In the genomic region with DNA sequence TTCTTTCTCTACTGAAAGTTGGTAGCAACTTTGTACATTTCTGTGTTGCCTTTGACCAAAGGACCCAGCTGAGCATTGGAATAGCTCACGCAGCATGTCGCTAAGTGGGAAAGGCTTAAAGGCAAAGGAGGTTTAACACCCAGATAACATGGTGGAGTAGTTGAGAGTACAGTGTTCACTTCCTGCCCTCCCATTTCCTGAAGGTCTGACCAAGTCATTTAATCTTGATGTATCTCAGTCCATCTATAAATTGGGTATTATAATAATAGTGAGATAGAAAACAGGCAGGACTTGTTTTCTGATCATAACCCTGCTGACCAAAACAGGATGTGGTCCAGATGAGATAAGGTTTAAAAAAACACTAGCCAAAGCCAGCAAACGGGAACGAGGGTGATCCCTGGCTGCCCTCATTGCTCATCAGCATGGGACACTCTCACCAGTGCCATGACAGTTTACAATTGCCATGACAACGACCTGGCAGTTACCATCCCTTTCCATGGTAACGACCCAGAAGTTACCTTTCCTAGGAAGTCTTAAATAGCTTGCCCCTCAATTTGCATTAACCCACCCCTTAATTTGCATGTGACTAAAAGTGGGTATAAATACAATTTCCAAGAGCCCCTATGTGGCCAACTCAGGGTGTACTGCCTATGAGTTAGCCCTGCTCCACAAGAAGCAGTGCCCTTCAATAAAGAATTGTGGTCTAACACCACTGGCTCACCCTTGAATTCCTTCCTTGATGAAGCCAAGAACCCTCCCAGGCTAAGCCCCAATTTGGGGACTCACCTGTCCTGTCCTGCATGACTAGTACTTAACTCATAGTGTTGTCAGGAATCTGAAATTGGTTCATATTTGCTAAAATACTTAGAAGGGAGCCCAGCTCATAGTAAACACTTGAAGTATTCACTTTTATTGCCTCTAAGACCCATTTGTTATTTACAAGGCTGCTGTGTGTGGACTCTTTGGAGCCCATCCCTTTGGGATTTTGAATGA, we compare ENCODE assay signal across 11 cellular contexts. TPM values are rescaled to one million over a fixed set of nuclear protein-coding genes. Genes with fewer than 3 reads are reported as not detected.
DNase-seq lines count a peak whose midpoint lies in the region; ATAC-seq, FAIRE-seq and TF ChIP-seq lines count a peak whose summit lies in the region.
"Had no signal": no experiment of that assay in that cellular context is flagged by ENCODE, and none has a peak within 500 bp of the region (broad histone marks: within the 10 kb centered on the region; RNA-seq: fewer than 3 reads in every experiment).

No MANE protein-coding gene starts in this region.

- TF ChIP-seq CTCF in K562 (IDR thresholded peaks at IDR 0.05 in 2 of 3, conservative IDR thresholded peaks at IDR 0.05 in 1 of 3; ENCODE audit: insufficient read depth in 2 of 3, low read depth in 1 of 3, low read length in 3 of 3) (no peak), right lobe of liver (IDR thresholded peaks at IDR 0.05) (no peak), kidney (IDR thresholded peaks at IDR 0.05; ENCODE audit: borderline replicate concordance, extremely low read depth, insufficient read depth) (no peak)

- peaks cover 9 to 12% of the 10 kb centered on the region in 2 experiments; a peak in 4 of 5 replicates for H3K4me1 ChIP-seq in K562 (replicated peaks in 1 of 2; ENCODE audit: control insufficient read depth in 2 of 2, insufficient read depth in 2 of 2, low read length in 2 of 2)
- peaks cover 0 to 3% (median 0%) of the 10 kb centered on the region in 4 donors for H3K4me1 ChIP-seq in right lobe of liver
- peaks cover 10 to 24% of the 10 kb centered on the region in 2 donors for H3K4me1 ChIP-seq in kidney (ENCODE audit: control insufficient read depth in 1 of 2, insufficient read depth in 1 of 2, low read depth in 1 of 2, low read length in 2 of 2)

- H4K20me1 ChIP-seq in K562 (replicated peaks; ENCODE audit: control insufficient read depth, insufficient read depth, low read length) = no peaks in the 10 kb centered on the region

- H3K9me3 ChIP-seq in K562 (replicated peaks; ENCODE audit: control insufficient read depth, insufficient read depth, low read depth, low read length) = no peaks in the 10 kb centered on the region
- no peaks in the 10 kb centered on the region for H3K9me3 ChIP-seq in right lobe of liver
- H3K9me3 ChIP-seq in kidney (ENCODE audit: control insufficient read depth in 1 of 2, low read length in 2 of 2) = no peaks in the 10 kb centered on the region

- no peak overlapping the region for H3K4me3 ChIP-seq in K562
- H3K4me3 ChIP-seq in right lobe of liver = no peak overlapping the region
- H3K4me3 ChIP-seq in kidney (ENCODE audit: low read length in 2 of 2) = no peak overlapping the region
- H3K4me3 ChIP-seq in H7 (ENCODE audit: insufficient read depth, low read depth, low read length) = no peak overlapping the region

- H3K27me3 ChIP-seq in K562 (ENCODE audit: control insufficient read depth in 2 of 2, insufficient read depth in 2 of 2, low read length in 2 of 2) (peaks cover 17 to 39% of the 10 kb centered on the region in 2 experiments; a peak in 4 of 5 replicates), right lobe of liver (peaks cover 0 to 10% of the 10 kb centered on the region in 2 donors), H7 (ENCODE audit: control insufficient read depth, insufficient read depth, low read length) (no peaks in the 10 kb centered on the region)

- peak overlapping the region; percentile 32; the same call in 1 of the 2 replicates for H3K4me2 ChIP-seq in K562 (ENCODE audit: insufficient read depth, low read length)

- TF ChIP-seq RAD21 in K562 (CRISPR knock-in tag; conservative IDR thresholded peaks at IDR 0.05 in 1 of 2, IDR thresholded peaks at IDR 0.05 in 1 of 2) = peak in 1 of 2 experiments; percentile 14; a peak in 2 of 4 replicates

- no TSS peak for BruUV-seq in K562 (replicated peaks; lab: Mats Ljungman, UMichigan)

- in situ Hi-C loops in Caki2 (cut with HindIII; ENCODE audit: low pct_unique_long_range_greater_than_20kb, low sequenced_read_pairs) (no loop called here), K562 (cut with MboI) (no loop called here)

- FAIRE-seq in K562 (lab: Jason Lieb, UNC) = peak; percentile 75
- FAIRE-seq in kidney (lab: Jason Lieb, UNC) = no peak

- peak; percentile 70 for TF ChIP-seq EP300 in K562 (IDR thresholded peaks at IDR 0.05; ENCODE audit: low read length)

- H3K9ac ChIP-seq in K562 (ENCODE audit: insufficient read depth in 1 of 2, low read depth in 2 of 2, low read length in 2 of 2) (no peak overlapping the region), kidney (ENCODE audit: low read length in 2 of 2) (no peak overlapping the region)

- DNase-seq in Caki2 (ENCODE audit: low read depth) (peak; percentile 83), LHCN-M2 (ENCODE audit: low read depth) (peak; percentile 58), K562 (ENCODE audit: extremely low read depth in 1 of 4, low spot score in 3 of 4) (peak in 2 of 4 experiments; percentile 46 to 60), right lobe of liver (no peak), kidney (no peak), SK-N-DZ (ENCODE audit: low spot score) (no peak), H7 (no peak), NOMO-1 treated with dmso at 0.1 percent for 144 hours (lab: John Stamatoyannopoulos, UW; ENCODE audit: unreplicated experiment) (no peak)
- DNase-seq: amygdala, retina had no signal

- no peaks in the 10 kb centered on the region for H3K79me2 ChIP-seq in K562 (ENCODE audit: control insufficient read depth, insufficient read depth, low read length)

- peak overlapping the region; percentile 66 for H2AFZ ChIP-seq in K562 (ENCODE audit: low read depth, low read length)

- H3K27ac ChIP-seq in K562 (ENCODE audit: extremely low read depth, low read depth, low read length) (peak overlapping the region; percentile 33; the same call in 2 of the 3 replicates), right lobe of liver (no peak overlapping the region), kidney (ENCODE audit: low read depth in 2 of 2, low read length in 2 of 2) (peak overlapping the region in 1 of 2 donors; percentile 23)
- H3K27ac ChIP-seq: C4-2B had no signal

- H3K9me1 ChIP-seq in K562 (ENCODE audit: control insufficient read depth, insufficient read depth, low read length) = no peaks in the 10 kb centered on the region

- intact Hi-C loops in K562 (cut with micrococcal nuclease) = no loop called here
- intact Hi-C loops in right lobe of liver (cut with DNase I) = no loop called here
- intact Hi-C loops in kidney (cut with DNase I) = no loop called here

- TF ChIP-seq POLR2A in K562 (conservative IDR thresholded peaks at IDR 0.05) (no peak), right lobe of liver (IDR thresholded peaks at IDR 0.05) (no peak)

- ATAC-seq in K562 (peak; percentile 78), right lobe of liver (peak; percentile 62 to 81 (median 70))

- CTCF ChIA-PET in K562 (lab: Yijun Ruan, JAX; ENCODE audit: low intra/inter-chr PET ratio) = interaction anchor here (0.7 kb wide), 1 partner anchor 26 kb away, joined by 4 read pairs; no protein-coding TSS in a partner anchor

- H3K36me3 ChIP-seq in K562 (ENCODE audit: control insufficient read depth, insufficient read depth, low read length) (no peaks in the 10 kb centered on the region), right lobe of liver (no peaks in the 10 kb centered on the region), kidney (ENCODE audit: control insufficient read depth in 1 of 2, insufficient read depth in 2 of 2, low read length in 2 of 2) (peaks cover 4 to 24% of the 10 kb centered on the region in 2 donors), H7 (replicated peaks; ENCODE audit: control insufficient read depth, insufficient read depth, low read length) (no peaks in the 10 kb centered on the region)

- WGBS in K562 (ENCODE audit: insufficient coverage, low coverage, missing lambda C conversion rate) = 7% methylated on average over 6 of the region's 6 CpGs
- 45% methylated on average over 6 of the region's 6 CpGs for WGBS in right lobe of liver (ENCODE audit: insufficient coverage, low coverage, low lambda C conversion rate, missing lambda C conversion rate)

- POLR2A ChIA-PET in K562 (lab: Yijun Ruan, JAX) = interaction anchor here (0.5 to 1.2 kb wide), 2 partner anchors 11 to 36 kb away, joined by 4 read pairs; no protein-coding TSS in a partner anchor

TF ChIP-seq in K562, 482 proteins besides CTCF, POLR2A, EP300 and RAD21 (continues in another document):
- TF ChIP-seq MAZ (CRISPR knock-in tag; conservative IDR thresholded peaks at IDR 0.05 in 1 of 2, IDR thresholded peaks at IDR 0.05 in 1 of 2) (no peak; a peak in 1 of 4 replicates), ADNP (tag; IDR thresholded peaks at IDR 0.05) (no peak), ZNF324 (CRISPR knock-in tag; IDR thresholded peaks at IDR 0.05) (no peak), CEBPB (tag; IDR thresholded peaks at IDR 0.05) (no peak)

RNA-seq across cellular contexts. Expression of gene FHAD1, which starts 28.4 kb away (rescaled TPM):
- total RNA-seq in Caki2 (2014; rRNA removed; shearing (Covaris generic); ENCODE audit: low replicate concordance) = 1.2 and 18.0 TPM in 2 replicates
- 0.06 TPM in 1 of 2 replicates, not detected in the other for total RNA-seq in LHCN-M2 (2014; rRNA removed)
- polyA plus RNA-seq in LHCN-M2 (2012) = not detected
- 0.12 and 0.19 TPM in 2 replicates for total RNA-seq in K562 (2011; cell fraction: chromatin; rRNA removed; ENCODE audit: low replicate concordance)
- total RNA-seq in K562 (2011; cell fraction: nucleolus; rRNA removed) = not detected in 2 replicates
- 0.07 TPM in 1 of 2 replicates, not detected in the other for total RNA-seq in K562 (2011; cell fraction: nucleoplasm; rRNA removed)
- total RNA-seq in K562 (2014; rRNA removed) = 1.4 and 3.1 TPM in 2 replicates
- 1.5 and 1.8 TPM in 2 replicates for total RNA-seq in K562 (2014; rRNA removed; fragmentation: Illumina TruSeq; extraction: Trizol)
- total RNA-seq in K562 (2015; rRNA removed; fragmentation: Illumina TruSeq; extraction: Trizol) = 2.1 and 2.2 TPM in 2 replicates
- 1.3 and 1.6 TPM in 2 replicates for total RNA-seq in K562 (2021)
- polyA plus RNA-seq in K562 (2011; rRNA removed) = 0.01 TPM in 1 of 2 replicates, not detected in the other
- polyA plus RNA-seq in K562 (2011; cell fraction: cytosol; rRNA removed) = 0.04 TPM in 1 of 2 replicates, not detected in the other
- 0.06 and 0.10 TPM in 2 replicates for polyA plus RNA-seq in K562 (2011; cell fraction: nucleus; rRNA removed)
- polyA plus RNA-seq in K562 (2012) = 1.8 and 5.7 TPM in 2 replicates
- 1.4 and 2.1 TPM in 2 replicates for polyA plus RNA-seq in K562 (2014; fragmentation: Illumina TruSeq; extraction: Trizol)
- polyA plus RNA-seq in K562 (2014; fragmentation: Nextera tagmentation; extraction: Ambion mirVana) = under 1 TPM; 0.32 to 0.45 TPM
- polyA plus RNA-seq in K562 (2014; rRNA removed) = 1.7 and 1.9 TPM in 2 replicates
- polyA minus RNA-seq in K562 (2011; rRNA and poly(A)+ RNA removed) = not detected in 2 replicates
- polyA minus RNA-seq in K562 (2011; cell fraction: cytosol; rRNA and poly(A)+ RNA removed) = not detected in 2 replicates
- polyA minus RNA-seq in K562 (2011; cell fraction: nucleus; rRNA and poly(A)+ RNA removed) = not detected in 2 replicates
- under 1 TPM in 3 of 6 experiments, not detected in 3; 0.06 to 0.53 (median 0.12) TPM for total RNA-seq in right lobe of liver
- total RNA-seq in kidney = 4.2 TPM
- polyA plus RNA-seq in kidney (ENCODE audit: insufficient read depth, low read depth, low replicate concordance) = 0.84 TPM
- polyA plus RNA-seq in SK-N-DZ (2014; cell fraction: cytosol; rRNA removed) = 1.2 and 1.6 TPM in 2 replicates
- polyA plus RNA-seq in SK-N-DZ (2014; cell fraction: nucleus; rRNA removed) = 0.62 and 9.1 TPM in 2 replicates
- total RNA-seq in H7 (2014; rRNA removed; shearing (Covaris generic)) = 0.52 and 0.83 TPM in 2 replicates

Comparison
In these comparisons a context has a peak if more than half of its experiments do, and no peak if none do; other contexts are left out.
1. DNase-seq: peak in Caki2 (single experiment) and LHCN-M2 (single experiment); none in right lobe of liver (0 of 3), kidney (single experiment), SK-N-DZ (single experiment), H7 (single experiment) and NOMO-1 treated with dmso at 0.1 percent for 144 hours (single experiment).